17 cellular contexts compared by ENCODE assay signal in the genomic region with DNA sequence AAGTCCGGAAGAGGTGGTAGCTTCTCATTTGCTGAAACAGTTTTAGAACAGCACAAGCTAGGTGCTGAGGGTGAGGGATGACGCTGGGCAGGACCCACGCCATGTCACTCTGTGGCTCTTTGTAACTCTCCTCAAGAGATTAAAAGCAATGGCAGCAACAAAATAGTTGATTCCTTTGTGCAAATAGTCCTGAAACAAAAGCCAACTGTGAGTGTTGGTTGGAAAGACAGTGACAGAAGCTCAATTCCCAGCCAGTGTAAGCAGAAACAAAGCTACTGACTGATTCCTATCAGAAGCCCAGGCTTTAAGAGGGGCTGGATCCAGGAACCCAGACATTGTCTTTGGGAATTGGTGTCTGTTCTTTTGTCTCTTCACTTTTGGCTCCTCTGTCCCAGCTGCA. TPM values are rescaled to one million over a fixed set of nuclear protein-coding genes. Genes with fewer than 3 reads are reported as not detected.
DNase-seq lines count a peak whose midpoint lies in the region; ATAC-seq and TF ChIP-seq lines count a peak whose summit lies in the region.
"Had no signal": no experiment of that assay in that cellular context is flagged by ENCODE, and none has a peak within 500 bp of the region (broad histone marks: within the 10 kb centered on the region; RNA-seq: fewer than 3 reads in every experiment).

No MANE protein-coding gene starts in this region.

- H3K27me3 ChIP-seq in right atrium auricular region (no peaks in the 10 kb centered on the region), esophagus muscularis mucosa (no peaks in the 10 kb centered on the region), vagina (no peaks in the 10 kb centered on the region)

- ATAC-seq in left ventricle myocardium superior, result peak; percentile 10

- TF ChIP-seq POLR2A in esophagus muscularis mucosa (IDR thresholded peaks at IDR 0.05; ENCODE audit: low read depth) (no peak), vagina (IDR thresholded peaks at IDR 0.05) (no peak)

- TF ChIP-seq EP300 in esophagus muscularis mucosa (IDR thresholded peaks at IDR 0.05), result no peak

- 66% methylated on average over 3 of the region's 3 CpGs for WGBS in esophagus muscularis mucosa

- intact Hi-C loops in left ventricle myocardium superior (cut with micrococcal nuclease), result no loop called here
- intact Hi-C loops in esophagus muscularis mucosa (cut with DNase I), result no loop called here
- intact Hi-C loops in vagina (cut with DNase I), result no loop called here

- H3K4me3 ChIP-seq in right atrium auricular region (no peak overlapping the region), esophagus muscularis mucosa (no peak overlapping the region), vagina (no peak overlapping the region)

- TF ChIP-seq CTCF in right atrium auricular region (IDR thresholded peaks at IDR 0.05) (no peak), esophagus muscularis mucosa (IDR thresholded peaks at IDR 0.05) (no peak), vagina (IDR thresholded peaks at IDR 0.05) (no peak)

- H3K9me3 ChIP-seq in right atrium auricular region, result no peaks in the 10 kb centered on the region
- H3K9me3 ChIP-seq in esophagus muscularis mucosa, result no peaks in the 10 kb centered on the region
- H3K9me3 ChIP-seq in vagina, result no peaks in the 10 kb centered on the region

- H3K4me1 ChIP-seq in right atrium auricular region (peaks cover 0 to 61% of the 10 kb centered on the region in 2 donors), esophagus muscularis mucosa (peaks cover 54 to 84% (median 72%) of the 10 kb centered on the region in 4 donors), vagina (no peaks in the 10 kb centered on the region)

- H3K36me3 ChIP-seq in right atrium auricular region (no peaks in the 10 kb centered on the region), esophagus muscularis mucosa (peaks cover 0 to 28% (median 14%) of the 10 kb centered on the region in 4 donors), vagina (no peaks in the 10 kb centered on the region)

- DNase-seq in left ventricle myocardium superior, result no peak
- no peak for DNase-seq in right atrium auricular region (ENCODE audit: low spot score)
- no peak for DNase-seq in esophagus muscularis mucosa (ENCODE audit: extremely low spot score)
- peak; percentile 83 for DNase-seq in pons (ENCODE audit: low spot score)
- no peak for DNase-seq in vagina (ENCODE audit: extremely low spot score in 2 of 2)
- no peak for DNase-seq in inferior parietal cortex (ENCODE audit: extremely low spot score)
- DNase-seq in activated effector memory CD4-positive, alpha-beta T cell treated with Interleukin-2 at 50 U/mL for 16 hours, result no peak
- DNase-seq in hepatic stellate cell (ENCODE audit: low spot score), result no peak
- DNase-seq: DMS 273 treated with DMSO at 0.1 percent for 48 hours, GF-D8, GOT3, KBM-7, NCI-H1417 treated with DMSO at 0.1 percent for 48 hours, NCI-H1930, NCI-H748 treated with DMSO at 0.1 percent for 48 hours had no signal

- H3K27ac ChIP-seq in right atrium auricular region (no peak overlapping the region), esophagus muscularis mucosa (replicated peaks in 1 of 4) (peak overlapping the region in 3 of 4 donors; percentile 31 to 69 (median 31)), vagina (peak overlapping the region; percentile 8)
- H3K27ac ChIP-seq: C4-2B, RWPE1 had no signal

RNA-seq across cellular contexts. Expression of a gene that starts 47.5 kb away (rescaled TPM):
- total RNA-seq in left ventricle myocardium superior (323 TPM), right atrium auricular region (100 to 1,000 TPM; 353 to 517 TPM), esophagus muscularis mucosa (100 to 1,000 TPM; 362 to 578 (median 513) TPM), vagina (243 TPM)

Comparison
In these comparisons a context has a peak if more than half of its experiments do, and no peak if none do; other contexts are left out.
1. H3K27ac ChIP-seq: peak in esophagus muscularis mucosa (3 of 4) and vagina (single experiment); none in right atrium auricular region (0 of 2).